In the genomic region with DNA sequence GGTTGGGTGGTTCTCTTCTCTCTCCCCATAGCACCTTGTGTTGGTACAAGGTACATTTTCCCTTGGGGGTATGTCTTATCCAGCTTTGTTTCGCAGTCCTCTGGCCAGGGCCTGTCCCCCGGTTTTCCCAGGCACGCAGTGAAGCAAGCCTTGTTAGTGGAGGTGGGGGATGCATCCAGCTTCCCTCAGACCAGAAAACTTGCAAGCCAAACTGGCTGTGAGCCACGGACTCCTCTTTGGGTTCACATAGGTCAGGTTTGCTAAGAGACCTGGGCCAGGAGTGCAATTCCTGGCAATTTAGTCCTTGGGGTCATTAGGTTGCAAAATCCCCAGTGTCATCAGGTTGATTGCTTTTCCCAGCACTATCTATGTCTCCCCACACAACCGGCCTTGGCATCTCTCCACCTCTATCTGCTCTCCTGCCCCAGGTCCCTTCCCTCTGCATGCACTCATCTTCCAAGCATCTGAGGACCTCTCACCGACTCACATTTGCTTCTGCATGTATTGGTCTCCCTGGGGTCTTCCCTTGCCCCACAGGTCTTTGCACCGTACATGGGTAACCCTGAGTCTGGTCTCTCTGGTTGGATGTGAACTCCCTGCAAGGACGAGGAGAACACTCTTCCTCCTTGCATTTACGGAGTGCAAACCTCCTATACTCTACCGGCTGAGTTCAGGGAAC, we compare ENCODE assay signal across 1 cellular context.
A peak's percentile ranks its signal among the peaks of the same experiment; 100 is the strongest.
TF ChIP-seq lines count a peak whose summit lies in the region.

No MANE protein-coding gene starts in this region.

TF ChIP-seq in HepG2, 621 proteins besides CTCF, POLR2A, EP300 and RAD21 (continued from another document and continues in another):
- TF ChIP-seq ZNF318 (CRISPR knock-in tag; IDR thresholded peaks at IDR 0.05), result no peak
- no peak for TF ChIP-seq TEF (CRISPR knock-in tag; IDR thresholded peaks at IDR 0.05)
- TF ChIP-seq NR2C2 (CRISPR knock-in tag; IDR thresholded peaks at IDR 0.05; ENCODE audit: borderline replicate concordance), result peak; percentile 58; the same call in 1 of the 2 replicates
- TF ChIP-seq ZNF34 (CRISPR knock-in tag; IDR thresholded peaks at IDR 0.05; ENCODE audit: borderline replicate concordance), result no peak
- no peak for TF ChIP-seq CBX2 (IDR thresholded peaks at IDR 0.05; ENCODE audit: low read depth, low read length)
- no peak for TF ChIP-seq CBX2 (CRISPR knock-in tag; IDR thresholded peaks at IDR 0.05; ENCODE audit: low read depth)
- TF ChIP-seq MBNL3 (CRISPR knock-in tag; conservative IDR thresholded peaks at IDR 0.05), result no peak
- 0 out of 2 replicates have a peak, but pooled peaks have one; percentile 16 for TF ChIP-seq THAP11 (CRISPR knock-in tag; IDR thresholded peaks at IDR 0.05)
- TF ChIP-seq, protein P1, sequence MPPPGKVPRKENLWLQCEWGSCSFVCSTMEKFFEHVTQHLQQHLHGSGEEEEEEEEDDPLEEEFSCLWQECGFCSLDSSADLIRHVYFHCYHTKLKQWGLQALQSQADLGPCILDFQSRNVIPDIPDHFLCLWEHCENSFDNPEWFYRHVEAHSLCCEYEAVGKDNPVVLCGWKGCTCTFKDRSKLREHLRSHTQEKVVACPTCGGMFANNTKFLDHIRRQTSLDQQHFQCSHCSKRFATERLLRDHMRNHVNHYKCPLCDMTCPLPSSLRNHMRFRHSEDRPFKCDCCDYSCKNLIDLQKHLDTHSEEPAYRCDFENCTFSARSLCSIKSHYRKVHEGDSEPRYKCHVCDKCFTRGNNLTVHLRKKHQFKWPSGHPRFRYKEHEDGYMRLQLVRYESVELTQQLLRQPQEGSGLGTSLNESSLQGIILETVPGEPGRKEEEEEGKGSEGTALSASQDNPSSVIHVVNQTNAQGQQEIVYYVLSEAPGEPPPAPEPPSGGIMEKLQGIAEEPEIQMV (CRISPR knock-in tag; IDR thresholded peaks at IDR 0.05; ENCODE audit: low read depth), result no peak
- TF ChIP-seq, protein P2, sequence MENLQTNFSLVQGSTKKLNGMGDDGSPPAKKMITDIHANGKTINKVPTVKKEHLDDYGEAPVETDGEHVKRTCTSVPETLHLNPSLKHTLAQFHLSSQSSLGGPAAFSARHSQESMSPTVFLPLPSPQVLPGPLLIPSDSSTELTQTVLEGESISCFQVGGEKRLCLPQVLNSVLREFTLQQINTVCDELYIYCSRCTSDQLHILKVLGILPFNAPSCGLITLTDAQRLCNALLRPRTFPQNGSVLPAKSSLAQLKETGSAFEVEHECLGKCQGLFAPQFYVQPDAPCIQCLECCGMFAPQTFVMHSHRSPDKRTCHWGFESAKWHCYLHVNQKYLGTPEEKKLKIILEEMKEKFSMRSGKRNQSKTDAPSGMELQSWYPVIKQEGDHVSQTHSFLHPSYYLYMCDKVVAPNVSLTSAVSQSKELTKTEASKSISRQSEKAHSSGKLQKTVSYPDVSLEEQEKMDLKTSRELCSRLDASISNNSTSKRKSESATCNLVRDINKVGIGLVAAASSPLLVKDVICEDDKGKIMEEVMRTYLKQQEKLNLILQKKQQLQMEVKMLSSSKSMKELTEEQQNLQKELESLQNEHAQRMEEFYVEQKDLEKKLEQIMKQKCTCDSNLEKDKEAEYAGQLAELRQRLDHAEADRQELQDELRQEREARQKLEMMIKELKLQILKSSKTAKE (CRISPR knock-in tag; IDR thresholded peaks at IDR 0.05; ENCODE audit: borderline replicate concordance), result no peak
- TF ChIP-seq ZSCAN22 (CRISPR knock-in tag; IDR thresholded peaks at IDR 0.05), result no peak
- no peak for TF ChIP-seq ZNF850 (CRISPR knock-in tag; conservative IDR thresholded peaks at IDR 0.05)
- TF ChIP-seq YEATS2 (CRISPR knock-in tag; IDR thresholded peaks at IDR 0.05; ENCODE audit: borderline replicate concordance), result no peak
- no peak for TF ChIP-seq ZNF12 (CRISPR knock-in tag; IDR thresholded peaks at IDR 0.05)
- TF ChIP-seq, protein P3, sequence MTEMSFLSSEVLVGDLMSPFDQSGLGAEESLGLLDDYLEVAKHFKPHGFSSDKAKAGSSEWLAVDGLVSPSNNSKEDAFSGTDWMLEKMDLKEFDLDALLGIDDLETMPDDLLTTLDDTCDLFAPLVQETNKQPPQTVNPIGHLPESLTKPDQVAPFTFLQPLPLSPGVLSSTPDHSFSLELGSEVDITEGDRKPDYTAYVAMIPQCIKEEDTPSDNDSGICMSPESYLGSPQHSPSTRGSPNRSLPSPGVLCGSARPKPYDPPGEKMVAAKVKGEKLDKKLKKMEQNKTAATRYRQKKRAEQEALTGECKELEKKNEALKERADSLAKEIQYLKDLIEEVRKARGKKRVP (CRISPR knock-in tag; IDR thresholded peaks at IDR 0.05), result peak in 1 of 2 experiments; percentile 42; a peak in 1 of 4 replicates
- TF ChIP-seq ZNF674 (CRISPR knock-in tag; IDR thresholded peaks at IDR 0.05; ENCODE audit: low read depth), result no peak
- TF ChIP-seq TRIM24 (CRISPR knock-in tag; IDR thresholded peaks at IDR 0.05), result no peak
- peak; percentile 41; the same call in 1 of the 2 replicates for TF ChIP-seq SALL2 (CRISPR knock-in tag; IDR thresholded peaks at IDR 0.05)
- peak; percentile 62; the same call in 1 of the 2 replicates for TF ChIP-seq RXRA (CRISPR knock-in tag; IDR thresholded peaks at IDR 0.05)
- TF ChIP-seq ZNF574 (CRISPR knock-in tag; IDR thresholded peaks at IDR 0.05), result no peak
- TF ChIP-seq TEAD2 (CRISPR knock-in tag; IDR thresholded peaks at IDR 0.05), result no peak
- TF ChIP-seq THRA (CRISPR knock-in tag; IDR thresholded peaks at IDR 0.05; ENCODE audit: borderline replicate concordance), result peak; percentile 63; the same call in 1 of the 2 replicates
- TF ChIP-seq POLR2G (IDR thresholded peaks at IDR 0.05; ENCODE audit: low read depth, low read length), result no peak
- no peak for TF ChIP-seq TARDBP (CRISPR knock-in tag; IDR thresholded peaks at IDR 0.05)
- TF ChIP-seq, protein P4, sequence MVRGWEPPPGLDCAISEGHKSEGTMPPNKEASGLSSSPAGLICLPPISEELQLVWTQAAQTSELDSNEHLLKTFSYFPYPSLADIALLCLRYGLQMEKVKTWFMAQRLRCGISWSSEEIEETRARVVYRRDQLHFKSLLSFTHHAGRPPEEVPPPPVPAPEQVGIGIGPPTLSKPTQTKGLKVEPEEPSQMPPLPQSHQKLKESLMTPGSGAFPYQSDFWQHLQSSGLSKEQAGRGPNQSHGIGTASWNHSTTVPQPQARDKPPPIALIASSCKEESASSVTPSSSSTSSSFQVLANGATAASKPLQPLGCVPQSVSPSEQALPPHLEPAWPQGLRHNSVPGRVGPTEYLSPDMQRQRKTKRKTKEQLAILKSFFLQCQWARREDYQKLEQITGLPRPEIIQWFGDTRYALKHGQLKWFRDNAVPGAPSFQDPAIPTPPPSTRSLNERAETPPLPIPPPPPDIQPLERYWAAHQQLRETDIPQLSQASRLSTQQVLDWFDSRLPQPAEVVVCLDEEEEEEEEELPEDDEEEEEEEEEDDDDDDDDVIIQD (CRISPR knock-in tag; IDR thresholded peaks at IDR 0.05; ENCODE audit: low read depth), result no peak
- peak; percentile 79 to 86 for TF ChIP-seq NR2F1 (CRISPR knock-in tag; IDR thresholded peaks at IDR 0.05)
- peak; percentile 54; the same call in 1 of the 2 replicates for TF ChIP-seq NCOR1 (IDR thresholded peaks at IDR 0.05; ENCODE audit: borderline replicate concordance, low read length)
